In the genomic region with DNA sequence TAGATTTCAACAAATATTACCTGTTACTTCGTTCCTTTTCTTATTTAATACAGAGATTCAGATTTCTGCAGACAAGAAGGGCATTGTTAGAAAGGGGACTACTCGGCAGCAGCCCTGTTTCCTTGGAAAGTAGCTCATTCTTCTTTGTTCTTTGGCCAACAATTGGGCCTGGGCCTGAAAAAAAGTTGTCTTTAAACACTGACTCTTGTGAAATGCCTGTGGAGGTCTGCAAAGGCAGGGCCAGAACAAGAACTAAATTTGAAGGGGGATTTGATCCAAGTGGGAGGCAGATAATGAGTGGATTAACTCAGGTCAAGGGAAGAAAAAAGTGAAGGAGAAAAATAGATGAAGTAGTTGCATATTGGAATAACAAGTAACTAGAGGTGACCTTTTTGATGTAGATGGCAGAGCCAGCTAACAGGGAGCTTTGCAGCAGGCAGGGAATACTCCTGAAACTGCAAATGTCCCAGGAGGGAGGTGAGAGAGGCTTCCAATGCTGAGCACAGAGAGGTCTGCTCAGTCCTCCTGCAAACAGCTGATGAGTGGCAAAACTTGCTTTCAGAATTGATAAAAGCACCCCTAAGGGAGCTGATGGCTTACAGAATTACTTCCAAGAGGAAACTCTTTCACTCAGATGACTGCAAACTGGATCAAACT, we compare ENCODE assay signal across 19 cellular contexts.
DNase-seq lines count a peak whose midpoint lies in the region; ATAC-seq, FAIRE-seq and TF ChIP-seq lines count a peak whose summit lies in the region.
"Had no signal": no experiment of that assay in that cellular context is flagged by ENCODE, and none has a peak within 500 bp of the region (broad histone marks: within the 10 kb centered on the region; RNA-seq: fewer than 3 reads in every experiment).

No MANE protein-coding gene starts in this region.

- FAIRE-seq in bronchial epithelial cell (lab: Jason Lieb, UNC) (peak; percentile 36), H54 (lab: Jason Lieb, UNC) (no peak)
- FAIRE-seq: GM12892, GM18507, HTR-8/SVneo had no signal

- 0 out of 2 replicates have a peak overlapping the region, but pooled peaks have one; percentile 9 for H3K4me3 ChIP-seq in HUES48 (ENCODE audit: low read depth, low read length)
- H3K4me3 ChIP-seq in bronchial epithelial cell (ENCODE audit: low read depth, low read length): no peak overlapping the region
- H3K4me3 ChIP-seq: BLaER1 treated with 17β-estradiol and CSF1 and Interleukin-3, amounts not matched to agents 10 nM and 100 nM had no signal

- no peaks in the 10 kb centered on the region for H3K9me3 ChIP-seq in HUES48 (ENCODE audit: control insufficient read depth, insufficient read depth, low read length)
- H3K9me3 ChIP-seq: BLaER1 treated with 17β-estradiol and CSF1 and Interleukin-3, amounts not matched to agents 10 nM and 100 nM had no signal

- H3K27me3 ChIP-seq in HUES48 (ENCODE audit: control insufficient read depth, insufficient read depth, low read length) (no peaks in the 10 kb centered on the region), bronchial epithelial cell (ENCODE audit: control insufficient read depth, insufficient read depth, low read length) (no peaks in the 10 kb centered on the region)
- H3K27me3 ChIP-seq: BLaER1 treated with 17β-estradiol and CSF1 and Interleukin-3, amounts not matched to agents 10 nM and 100 nM had no signal

- no peak for TF ChIP-seq CTCF in bronchial epithelial cell (IDR thresholded peaks at IDR 0.05; ENCODE audit: insufficient read depth, low read length, severe bottlenecking)

- no peak for TF ChIP-seq POLR2A in H54 (IDR thresholded peaks at IDR 0.05; ENCODE audit: low read depth, low read length)

- DNase-seq in bronchial epithelial cell (ENCODE audit: low read depth) (no peak), iPS-NIHi11 (ENCODE audit: low spot score) (peak; percentile 10), sciatic nerve (ENCODE audit: low spot score) (no peak), midbrain (lab: John Stamatoyannopoulos, UW) (no peak), H54 (ENCODE audit: insufficient read length, low spot score) (no peak)
- DNase-seq: CD8-positive, alpha-beta T cell; DMS79; NCI-H1105; NCI-H2081 treated with DMSO at 0.1 percent for 48 hours; NCI-H510A treated with DMSO at 0.1 percent for 48 hours; NCI-H82; PC-3; RPMI8226 had no signal

- ATAC-seq in sciatic nerve: peak; percentile 74
- ATAC-seq in HG02973 (IDR thresholded peaks at IDR 0.05; ENCODE audit: unreplicated experiment): no peak
- ATAC-seq: CD8-positive, alpha-beta T cell; PC-3 had no signal

- no peak overlapping the region for H3K9ac ChIP-seq in HUES48 (ENCODE audit: low read depth, low read length)
- H3K9ac ChIP-seq: BLaER1 treated with 17β-estradiol and CSF1 and Interleukin-3, amounts not matched to agents 10 nM and 100 nM had no signal

- H3K4me1 ChIP-seq in HUES48 (ENCODE audit: control insufficient read depth, insufficient read depth, low read length): peaks cover 28% of the 10 kb centered on the region

- H3K27ac ChIP-seq in HUES48 (ENCODE audit: low read depth, low read length): peak overlapping the region; percentile 62
- H3K27ac ChIP-seq: BLaER1 treated with 17β-estradiol and CSF1 and Interleukin-3, amounts not matched to agents 10 nM and 100 nM had no signal

- intact Hi-C loops in sciatic nerve (cut with DNase I): loop anchor here (10.0 kb wide), 1 partner anchor 323 kb away; no protein-coding TSS in a partner anchor

- H3K36me3 ChIP-seq in HUES48 (ENCODE audit: control insufficient read depth, insufficient read depth, low read length) (no peaks in the 10 kb centered on the region), bronchial epithelial cell (ENCODE audit: control insufficient read depth, insufficient read depth, low read length) (no peaks in the 10 kb centered on the region)
- H3K36me3 ChIP-seq: BLaER1 treated with 17β-estradiol and CSF1 and Interleukin-3, amounts not matched to agents 10 nM and 100 nM had no signal
